Comparison of ENCODE assay signal across 19 cellular contexts in genomic region chr15:38090223-38090622, GRCh38.
DNase-seq lines count a peak whose midpoint lies in the region; ATAC-seq and TF ChIP-seq lines count a peak whose summit lies in the region.
"Had no signal": no experiment of that assay in that cellular context is flagged by ENCODE, and none has a peak within 500 bp of the region (broad histone marks: within the 10 kb centered on the region; RNA-seq: fewer than 3 reads in every experiment).

No MANE protein-coding gene starts in this region.

- H3K9me3 ChIP-seq in right atrium auricular region (no peaks in the 10 kb centered on the region), left ventricle myocardium inferior (replicated peaks) (no peaks in the 10 kb centered on the region), gastrocnemius medialis (no peaks in the 10 kb centered on the region)
- H3K9me3 ChIP-seq: HAP-1 had no signal

- no peaks in the 10 kb centered on the region for H3K27me3 ChIP-seq in right atrium auricular region
- no peaks in the 10 kb centered on the region for H3K27me3 ChIP-seq in left ventricle myocardium inferior (ENCODE audit: low read depth)
- H3K27me3 ChIP-seq in gastrocnemius medialis: no peaks in the 10 kb centered on the region

- intact Hi-C loops in Right ventricle myocardium superior (cut with DNase I): no loop called here
- intact Hi-C loops in left ventricle myocardium inferior (cut with micrococcal nuclease): no loop called here
- intact Hi-C loops in gastrocnemius medialis (cut with DNase I; ENCODE audit: low total_unique reads): no loop called here

- in situ Hi-C loops in gastrocnemius medialis (cut with MboI; ENCODE audit: low sequenced_read_pairs in 4 of 4): no loop called here

- ATAC-seq in Right ventricle myocardium superior (ENCODE audit: poor library complexity) (peak; percentile 38), gastrocnemius medialis (no peak), GM18867 (IDR thresholded peaks at IDR 0.05; ENCODE audit: unreplicated experiment) (no peak), GM21526 (IDR thresholded peaks at IDR 0.05; ENCODE audit: low FRiP score, unreplicated experiment) (no peak)
- ATAC-seq: Panc1 had no signal

- DNase-seq in Right ventricle myocardium superior: no peak
- no peak for DNase-seq in right atrium auricular region (ENCODE audit: low spot score)
- DNase-seq in left ventricle myocardium inferior: no peak
- no peak for DNase-seq in gastrocnemius medialis
- DNase-seq in activated naive CD4-positive, alpha-beta T cell (lab: John Stamatoyannopoulos, UW): no peak
- DNase-seq in NAMALWA (ENCODE audit: low spot score): no peak
- DNase-seq: 8988T, DMS79 treated with DMSO at 0.1 percent for 48 hours, Kasumi-1, MM.1S, NCI-H1092 treated with DMSO at 0.1 percent for 48 hours, NCI-H146, NCI-H2029 treated with DMSO at 0.1 percent for 48 hours, NCI-H2171 treated with DMSO at 0.1 percent for 48 hours, NCI-H446 treated with DMSO at 0.1 percent for 48 hours had no signal

- no peak for TF ChIP-seq POLR2A in gastrocnemius medialis (IDR thresholded peaks at IDR 0.05)

- TF ChIP-seq CTCF in right atrium auricular region (IDR thresholded peaks at IDR 0.05) (no peak), left ventricle myocardium inferior (IDR thresholded peaks at IDR 0.05; ENCODE audit: borderline replicate concordance) (no peak), gastrocnemius medialis (IDR thresholded peaks at IDR 0.05 in 4 of 5, conservative IDR thresholded peaks at IDR 0.05 in 1 of 5) (no peak)

- H3K4me3 ChIP-seq in right atrium auricular region (no peak overlapping the region), left ventricle myocardium inferior (no peak overlapping the region), gastrocnemius medialis (no peak overlapping the region)
- H3K4me3 ChIP-seq: HAP-1 had no signal

- H3K36me3 ChIP-seq in right atrium auricular region (no peaks in the 10 kb centered on the region), left ventricle myocardium inferior (no peaks in the 10 kb centered on the region), gastrocnemius medialis (no peaks in the 10 kb centered on the region)
- H3K36me3 ChIP-seq: HAP-1 had no signal

- H3K27ac ChIP-seq in right atrium auricular region: peak overlapping the region in 1 of 2 donors; percentile 14
- H3K27ac ChIP-seq in left ventricle myocardium inferior (replicated peaks): peak overlapping the region; percentile 73
- peak overlapping the region; percentile 4 to 51 (median 31) for H3K27ac ChIP-seq in gastrocnemius medialis

- H3K4me1 ChIP-seq in right atrium auricular region: peaks cover 0 to 10% of the 10 kb centered on the region in 2 donors
- peaks cover 12% of the 10 kb centered on the region for H3K4me1 ChIP-seq in left ventricle myocardium inferior
- H3K4me1 ChIP-seq in gastrocnemius medialis: no peaks in the 10 kb centered on the region
- H3K4me1 ChIP-seq: HAP-1 had no signal
